Comparison of ENCODE assay signal across 1 cellular context in genomic region chr2:218568190-218569037, GRCh38.
TF ChIP-seq lines count a peak whose summit lies in the region.

Gene CNOT9 (plus strand): TSS chr2:218568839. CDS start chr2:218568955, 116 bp downstream.
Gene USP37 (minus strand): TSS chr2:218568351. CDS start chr2:218558653, 9,698 bp downstream.

TF ChIP-seq in HepG2, 621 proteins besides CTCF, POLR2A, EP300 and RAD21 (continued from another document and continues in another):
- peak; percentile 90 to 99 for TF ChIP-seq NR2F1 (CRISPR knock-in tag; IDR thresholded peaks at IDR 0.05)
- TF ChIP-seq ZNF501 (CRISPR knock-in tag; IDR thresholded peaks at IDR 0.05), result peak; percentile 97
- peak; percentile 87; the same call in 1 of the 2 replicates for TF ChIP-seq KDM5A (IDR thresholded peaks at IDR 0.05; ENCODE audit: borderline replicate concordance, low read length)
- TF ChIP-seq ZNF7 (CRISPR knock-in tag; IDR thresholded peaks at IDR 0.05), result no peak; the same call in 1 of the 2 replicates
- TF ChIP-seq TIGD3 (CRISPR knock-in tag; IDR thresholded peaks at IDR 0.05; ENCODE audit: borderline replicate concordance), result no peak
- TF ChIP-seq ZNF513 (CRISPR knock-in tag; conservative IDR thresholded peaks at IDR 0.05), result peak; percentile 72; the same call in 1 of the 2 replicates
- no peak for TF ChIP-seq MTA3 (CRISPR knock-in tag; IDR thresholded peaks at IDR 0.05)
- TF ChIP-seq ZNF292 (CRISPR knock-in tag; IDR thresholded peaks at IDR 0.05; ENCODE audit: borderline replicate concordance, low read depth), result peak; percentile 66; the same call in 1 of the 2 replicates
- peak; percentile 98; the same call in 1 of the 2 replicates for TF ChIP-seq ZNF704 (CRISPR knock-in tag; IDR thresholded peaks at IDR 0.05; ENCODE audit: borderline replicate concordance)
- TF ChIP-seq EZH2 (conservative IDR thresholded peaks at IDR 0.05; ENCODE audit: low read depth, low read length), result no peak
- TF ChIP-seq TFE3 (CRISPR knock-in tag; IDR thresholded peaks at IDR 0.05), result peak; percentile 95
- peak; percentile 8 for TF ChIP-seq AHR (CRISPR knock-in tag; IDR thresholded peaks at IDR 0.05)
- TF ChIP-seq PLSCR1 (CRISPR knock-in tag; IDR thresholded peaks at IDR 0.05; ENCODE audit: borderline replicate concordance), result peak; percentile 95; the same call in 1 of the 2 replicates
- peak; percentile 30; the same call in 1 of the 2 replicates for TF ChIP-seq ZNF775 (CRISPR knock-in tag; IDR thresholded peaks at IDR 0.05; ENCODE audit: borderline replicate concordance)
- 0 out of 2 replicates have a peak, but pooled peaks have one; percentile 24 for TF ChIP-seq ZFAT (CRISPR knock-in tag; conservative IDR thresholded peaks at IDR 0.05)
- TF ChIP-seq KDM3A (CRISPR knock-in tag; IDR thresholded peaks at IDR 0.05; ENCODE audit: low read depth), result peak; percentile 78; the same call in 1 of the 2 replicates
- no peak; the same call in 1 of the 2 replicates for TF ChIP-seq ZBTB7B (CRISPR knock-in tag; IDR thresholded peaks at IDR 0.05)
- peak; percentile 19; the same call in 1 of the 2 replicates for TF ChIP-seq AKNA (CRISPR knock-in tag; IDR thresholded peaks at IDR 0.05; ENCODE audit: borderline replicate concordance)
- TF ChIP-seq ZNF451 (CRISPR knock-in tag; IDR thresholded peaks at IDR 0.05), result peak; percentile 99
- TF ChIP-seq ZNF205 (CRISPR knock-in tag; IDR thresholded peaks at IDR 0.05), result peak; percentile 87
- peak; percentile 73 for TF ChIP-seq TBL1XR1 (IDR thresholded peaks at IDR 0.05; ENCODE audit: borderline replicate concordance, low read length, partially characterized antibody)
- peak; percentile 90 for TF ChIP-seq KMT2B (CRISPR knock-in tag; IDR thresholded peaks at IDR 0.05)
- peak; percentile 56 for TF ChIP-seq MTF1 (CRISPR knock-in tag; IDR thresholded peaks at IDR 0.05)
- TF ChIP-seq GTF2F1 (IDR thresholded peaks at IDR 0.05; ENCODE audit: low read length), result no peak; the same call in 1 of the 2 replicates
- no peak for TF ChIP-seq KAT2B (IDR thresholded peaks at IDR 0.05; ENCODE audit: borderline replicate concordance, low read depth, low read length)
- TF ChIP-seq ARNTL (CRISPR knock-in tag; IDR thresholded peaks at IDR 0.05), result no peak; the same call in 1 of the 2 replicates
- peak; percentile 93 for TF ChIP-seq ZNF441 (CRISPR knock-in tag; IDR thresholded peaks at IDR 0.05; ENCODE audit: borderline replicate concordance)
- peak; percentile 62 for TF ChIP-seq IKZF4 (CRISPR knock-in tag; IDR thresholded peaks at IDR 0.05; ENCODE audit: borderline replicate concordance, low read depth, not compliant biosample characterization)
- TF ChIP-seq ZNF335 (CRISPR knock-in tag; IDR thresholded peaks at IDR 0.05), result peak; percentile 92
- TF ChIP-seq ZSCAN29 (CRISPR knock-in tag; conservative IDR thresholded peaks at IDR 0.05), result peak; percentile 79; the same call in 1 of the 2 replicates
- TF ChIP-seq ZBTB42 (CRISPR knock-in tag; IDR thresholded peaks at IDR 0.05), result no peak; the same call in 1 of the 2 replicates
- peak; percentile 86 for TF ChIP-seq HES4 (CRISPR knock-in tag; IDR thresholded peaks at IDR 0.05; ENCODE audit: borderline replicate concordance)
- TF ChIP-seq HOXA9 (CRISPR knock-in tag; IDR thresholded peaks at IDR 0.05; ENCODE audit: borderline replicate concordance), result peak; percentile 97
- peak; percentile 85 for TF ChIP-seq ZNF639 (CRISPR knock-in tag; conservative IDR thresholded peaks at IDR 0.05)
- no peak; the same call in 1 of the 2 replicates for TF ChIP-seq ZNF484 (CRISPR knock-in tag; IDR thresholded peaks at IDR 0.05; ENCODE audit: borderline replicate concordance, low read depth)
- no peak for TF ChIP-seq IRF1 (CRISPR knock-in tag; IDR thresholded peaks at IDR 0.05; ENCODE audit: low read depth)
- TF ChIP-seq THAP9 (CRISPR knock-in tag; IDR thresholded peaks at IDR 0.05; ENCODE audit: borderline replicate concordance), result peak; percentile 92; the same call in 1 of the 2 replicates
- no peak for TF ChIP-seq NR3C1 (CRISPR knock-in tag; IDR thresholded peaks at IDR 0.05)
- TF ChIP-seq ZNF430 (CRISPR knock-in tag; IDR thresholded peaks at IDR 0.05), result peak; percentile 99
- peak; percentile 96; the same call in 1 of the 2 replicates for TF ChIP-seq ZNF414 (CRISPR knock-in tag; IDR thresholded peaks at IDR 0.05)
- peak; percentile 26 for TF ChIP-seq DBP (CRISPR knock-in tag; IDR thresholded peaks at IDR 0.05; ENCODE audit: not compliant biosample characterization)
